ENCODE assay signal across 9 cellular contexts in genomic region chr7:117458977-117459583, GRCh38. TPM values are rescaled to one million over a fixed set of nuclear protein-coding genes. Genes with fewer than 3 reads are reported as not detected.
A peak's percentile ranks its signal among the peaks of the same experiment; 100 is the strongest.
DNase-seq lines count a peak whose midpoint lies in the region; ATAC-seq and TF ChIP-seq lines count a peak whose summit lies in the region.
"Had no signal": no experiment of that assay in that cellular context is flagged by ENCODE, and none has a peak within 500 bp of the region (broad histone marks: within the 10 kb centered on the region; RNA-seq: fewer than 3 reads in every experiment).

No MANE protein-coding gene starts in this region.

- H3K79me2 ChIP-seq in fibroblast of lung (ENCODE audit: control insufficient read depth, insufficient read depth, low read length) = no peaks in the 10 kb centered on the region

- no peak overlapping the region for H3K4me3 Mint-ChIP-seq in Calu3 (ENCODE audit: low read depth, unreplicated experiment)
- H3K4me3 Mint-ChIP-seq: memory B cell had no signal

- H3K4me3 ChIP-seq in fibroblast of lung (replicated peaks in 1 of 4; ENCODE audit: control extremely low read depth in 1 of 4, insufficient read depth in 1 of 4, low read depth in 3 of 4, low read length in 4 of 4) = no peak overlapping the region

- H3K9ac ChIP-seq in fibroblast of lung (ENCODE audit: insufficient read depth, low read length) = no peak overlapping the region

- H3K4me1 ChIP-seq in fibroblast of lung (ENCODE audit: control insufficient read depth, extremely low read depth, insufficient read depth, low read length) = no peaks in the 10 kb centered on the region

- no peaks in the 10 kb centered on the region for H3K36me3 Mint-ChIP-seq in Calu3 (ENCODE audit: insufficient read depth, unreplicated experiment)
- H3K36me3 Mint-ChIP-seq: memory B cell had no signal

- H3K4me1 Mint-ChIP-seq in Calu3 (ENCODE audit: low read depth, unreplicated experiment) = peaks cover 7% of the 10 kb centered on the region
- H3K4me1 Mint-ChIP-seq: memory B cell had no signal

- no peak overlapping the region for H3K27ac Mint-ChIP-seq in Calu3 (ENCODE audit: unreplicated experiment)
- H3K27ac Mint-ChIP-seq: memory B cell had no signal

- intact Hi-C loops in Calu3 (cut with micrococcal nuclease; ENCODE audit: unreplicated experiment) = loop anchor here (5.0 kb wide), 1 partner anchor 258 kb away; no protein-coding TSS in a partner anchor

- no peak overlapping the region for H3K27ac ChIP-seq in fibroblast of lung (ENCODE audit: insufficient read depth, low read length)

- H3K9me3 Mint-ChIP-seq in Calu3 (ENCODE audit: low read depth, unreplicated experiment) = peaks cover 17% of the 10 kb centered on the region

- H3K4me2 ChIP-seq in fibroblast of lung (ENCODE audit: extremely low read depth, insufficient read depth, low read length) = no peak overlapping the region

- no peak for DNase-seq in Calu3
- DNase-seq in OCI-M1 (lab: John Stamatoyannopoulos, UW) = peak; percentile 57
- peak; percentile 20 to 60 for DNase-seq in fibroblast of lung (ENCODE audit: low read depth in 2 of 2)
- DNase-seq in superior temporal gyrus (ENCODE audit: extremely low spot score) = peak; percentile 80
- no peak for DNase-seq in activated gamma-delta T cell treated with Interleukin-2 at 50 U/mL for 16 hours
- DNase-seq in NCI-H128 (lab: John Stamatoyannopoulos, UW; ENCODE audit: unreplicated experiment) = no peak

- H4K20me1 ChIP-seq in fibroblast of lung (ENCODE audit: control insufficient read depth, extremely low read depth, insufficient read depth, low read length) = no peaks in the 10 kb centered on the region

- no peaks in the 10 kb centered on the region for H3K36me3 ChIP-seq in fibroblast of lung (ENCODE audit: control insufficient read depth, insufficient read depth, low read length)

- H3K9me3 ChIP-seq in fibroblast of lung (ENCODE audit: control insufficient read depth, insufficient read depth, low read depth, low read length) = no peaks in the 10 kb centered on the region

- TF ChIP-seq CTCF in Calu3 (IDR thresholded peaks at IDR 0.05; ENCODE audit: unreplicated experiment) (peak; percentile 37), fibroblast of lung (conservative IDR thresholded peaks at IDR 0.05 in 1 of 2, IDR thresholded peaks at IDR 0.05 in 1 of 2; ENCODE audit: low read depth in 1 of 2, low read length in 2 of 2) (peak; percentile 46 to 54)

- no peaks in the 10 kb centered on the region for H3K27me3 Mint-ChIP-seq in Calu3 (ENCODE audit: unreplicated experiment)
- H3K27me3 Mint-ChIP-seq: memory B cell had no signal

- H2AFZ ChIP-seq in fibroblast of lung (ENCODE audit: low read length) = no peak overlapping the region

- CTCF ChIA-PET in Calu3 (lab: Charles Lee) = interaction anchor here (0.6 to 1.6 kb wide), 8 partner anchors 13 to 963 kb away, joined by 3 to 10 read pairs (median 3); partner anchors contain the start of gene CFTR

- peak; percentile 50 for ATAC-seq in HG02884 (IDR thresholded peaks at IDR 0.05; ENCODE audit: unreplicated experiment)
- ATAC-seq in GM19023 (IDR thresholded peaks at IDR 0.05; ENCODE audit: unreplicated experiment) = no peak

- no peaks in the 10 kb centered on the region for H3K27me3 ChIP-seq in fibroblast of lung (ENCODE audit: control insufficient read depth, insufficient read depth, low read length)

- BruUV-seq in Calu3 (replicated peaks; lab: Mats Ljungman, UMichigan) = no TSS peak

RNA-seq across cellular contexts. Expression of gene CFTR, which starts 20.7 kb away (rescaled TPM):
- total RNA-seq in Calu3 (2022) (267 and 502 TPM in 2 replicates), fibroblast of lung (under 0.01 and 0.26 TPM in 2 replicates)
- 0.01 and 0.25 TPM in 2 replicates for polyA plus RNA-seq in fibroblast of lung
- 0.39 and 0.65 TPM in 2 replicates for polyA plus RNA-seq in fibroblast of lung (2012)
- not detected in 2 replicates for polyA minus RNA-seq in fibroblast of lung (ENCODE audit: low replicate concordance)

RNA-seq across cellular contexts. Expression of gene ASZ1, which starts 31.8 kb away (rescaled TPM):
- total RNA-seq in Calu3 (2022) (not detected in 2 replicates), fibroblast of lung (not detected in 2 replicates)
- polyA plus RNA-seq in fibroblast of lung = 0.03 TPM in 1 of 2 replicates, not detected in the other
- polyA plus RNA-seq in fibroblast of lung (2012) = 0.10 TPM in 1 of 2 replicates, not detected in the other
- not detected in 2 replicates for polyA minus RNA-seq in fibroblast of lung (ENCODE audit: low replicate concordance)

Comparison
In these comparisons a context has a peak if more than half of its experiments do, and no peak if none do; other contexts are left out.
1. DNase-seq: peak in OCI-M1 (single experiment), fibroblast of lung (2 of 2) and superior temporal gyrus (single experiment); none in Calu3 (single experiment), activated gamma-delta T cell treated with Interleukin-2 at 50 U/mL for 16 hours (single experiment) and NCI-H128 (single experiment).
2. RNA of gene CFTR, which starts 20.7 kb away (total RNA-seq): 267 to 502 TPM in Calu3; under 0.01 to 0.26 TPM in fibroblast of lung; every median in the first group is over 100 times any median in the second.